Comparison of ENCODE assay signal across 20 cellular contexts in genomic region chr4:101914761-101915160, GRCh38.
"Had no signal": no experiment of that assay in that cellular context is flagged by ENCODE, and none has a peak within 500 bp of the region (broad histone marks: within the 10 kb centered on the region; RNA-seq: fewer than 3 reads in every experiment).

No MANE protein-coding gene starts in this region.

- DNase-seq: activated CD4-positive, alpha-beta T cell treated with anti-CD3 and anti-CD28 coated beads for 48 hours; activated CD4-positive, alpha-beta T cell treated with anti-CD3 and anti-CD28 coated beads, Interleukin-2, amount 50 U/mL, for 4 hours; activated CD4-positive, CD25-positive, alpha-beta regulatory T cell treated with anti-CD3 and anti-CD28 coated beads, Interleukin-2, amount 50 U/mL, for 72 hours; activated CD8-positive, alpha-beta memory T cell treated with anti-CD3 and anti-CD28 coated beads, Interleukin-2, amount 50 U/mL, for 48 hours; activated CD8-positive, alpha-beta T cell treated with anti-CD3 and anti-CD28 coated beads, Interleukin-2, amount 10 ng/mL, durations not matched to agents 7 days and 5 days; activated effector memory CD4-positive, alpha-beta T cell treated with Interleukin-2 at 50 U/mL for 16 hours; activated naive CD4-positive, alpha-beta T cell; activated T-cell treated with anti-CD3 and anti-CD28 coated beads, Interleukin-2, amount 50 U/mL, for 24 hours; body of pancreas; central memory CD4-positive, alpha-beta T cell; NCI-H1105 treated with DMSO at 0.1 percent for 48 hours; NCI-H1436 treated with DMSO at 0.1 percent for 48 hours; NCI-H2029 treated with DMSO at 0.1 percent for 48 hours; NCI-H526; NCI-H82; SIG-M5; T-helper 17 cell; T-helper 9 cell had no signal

- ATAC-seq: activated CD8-positive, alpha-beta T cell treated with anti-CD3 and anti-CD28 coated beads, Interleukin-2, amount 10 ng/mL, durations not matched to agents 7 days and 5 days; body of pancreas; T-helper 17 cell; WTC11 had no signal

- H3K4me3 ChIP-seq: ascending aorta, body of pancreas had no signal
